In the genomic region with DNA sequence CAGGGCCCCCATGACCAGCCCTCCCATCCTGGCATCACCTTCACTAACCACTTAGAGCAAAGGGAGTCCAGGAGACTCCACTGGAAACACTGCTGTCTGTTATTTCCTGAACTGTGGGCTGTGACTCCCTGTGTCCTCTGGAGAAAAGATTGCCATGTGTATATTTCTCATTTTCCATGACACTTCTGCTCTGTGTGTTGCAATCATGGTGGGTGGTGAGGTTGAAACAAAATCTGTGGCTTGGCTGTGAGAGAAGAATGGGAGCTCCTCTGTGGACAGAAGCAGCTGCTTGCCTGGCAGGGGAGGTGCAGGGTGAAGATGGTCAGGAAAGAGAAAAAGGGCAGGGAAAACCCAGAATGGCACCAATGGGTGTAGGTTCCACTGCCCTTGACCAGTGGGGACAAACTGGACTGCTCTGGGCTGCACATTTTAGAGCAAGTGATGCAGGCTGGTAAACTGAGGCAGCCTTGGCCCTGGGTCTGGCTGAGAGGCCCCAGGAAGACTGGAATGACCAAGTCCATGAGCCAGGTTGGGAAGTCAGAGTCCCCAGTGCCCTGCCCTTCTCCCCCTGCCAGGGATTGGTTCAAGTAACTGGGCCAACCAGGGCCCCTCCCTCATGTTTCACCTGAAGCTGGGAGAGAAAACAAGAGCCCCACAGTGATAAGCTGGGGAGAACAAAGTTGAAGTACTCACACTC, we compare ENCODE assay signal across 18 cellular contexts.
DNase-seq lines count a peak whose midpoint lies in the region; ATAC-seq and TF ChIP-seq lines count a peak whose summit lies in the region.
"Had no signal": no experiment of that assay in that cellular context is flagged by ENCODE, and none has a peak within 500 bp of the region (broad histone marks: within the 10 kb centered on the region; RNA-seq: fewer than 3 reads in every experiment).

No MANE protein-coding gene starts in this region.

- H2BK15ac ChIP-seq in H9 (ENCODE audit: low read depth, low read length): no peak overlapping the region

- H2BK120ac ChIP-seq in H9 (ENCODE audit: low read depth, low read length, poor library complexity, severe bottlenecking): no peak overlapping the region

- H4K5ac ChIP-seq in H9 (ENCODE audit: insufficient read length, low read depth, low read length): no peak overlapping the region

- H3K4me3 Mint-ChIP-seq in H9: no peak overlapping the region
- H3K4me3 Mint-ChIP-seq in stimulated activated naive CD8-positive, alpha-beta T cell treated with anti-CD3 and anti-CD28 coated beads, Interleukin-15, amount 100 ng/mL, for 72 hours: no peak overlapping the region

- H2BK12ac ChIP-seq in H9 (ENCODE audit: insufficient read length, low read depth, low read length): no peak overlapping the region

- peaks cover 13 to 20% of the 10 kb centered on the region in 2 experiments for H3K9me3 Mint-ChIP-seq in H9
- peaks cover 0 to 6% of the 10 kb centered on the region in 2 donors for H3K9me3 Mint-ChIP-seq in stimulated activated naive CD8-positive, alpha-beta T cell treated with anti-CD3 and anti-CD28 coated beads, Interleukin-15, amount 100 ng/mL, for 72 hours

- H3K4ac ChIP-seq in H9 (ENCODE audit: low read depth, low read length): no peak overlapping the region

- H3K4me1 Mint-ChIP-seq in H9: no peaks in the 10 kb centered on the region; a peak in 2 of 4 replicates
- no peaks in the 10 kb centered on the region for H3K4me1 Mint-ChIP-seq in stimulated activated naive CD8-positive, alpha-beta T cell treated with anti-CD3 and anti-CD28 coated beads, Interleukin-15, amount 100 ng/mL, for 72 hours

- no peak overlapping the region for H3K27ac ChIP-seq in H9 (ENCODE audit: insufficient read length, low read depth, low read length)
- H3K27ac ChIP-seq in gastrocnemius medialis: no peak overlapping the region
- no peak overlapping the region for H3K27ac ChIP-seq in hepatocyte
- H3K27ac ChIP-seq: adrenal gland, C4-2B, PC-9, testis had no signal

- no peak overlapping the region for H3K23ac ChIP-seq in H9 (ENCODE audit: insufficient read length, low read depth, low read length)

- no peak overlapping the region for H2BK5ac ChIP-seq in H9 (ENCODE audit: insufficient read length, low read length)

- H3K36me3 ChIP-seq in gastrocnemius medialis (no peaks in the 10 kb centered on the region), hepatocyte (replicated peaks; ENCODE audit: insufficient read depth, low read depth) (no peaks in the 10 kb centered on the region)
- H3K36me3 ChIP-seq: adrenal gland had no signal

- H3K9me3 ChIP-seq in H9 (ENCODE audit: control insufficient read depth, low read depth, low read length) (no peaks in the 10 kb centered on the region), gastrocnemius medialis (no peaks in the 10 kb centered on the region), hepatocyte (ENCODE audit: low read depth) (no peaks in the 10 kb centered on the region)
- H3K9me3 ChIP-seq: adrenal gland, testis had no signal

- H4K91ac ChIP-seq in H9 (ENCODE audit: insufficient read length, low read depth, low read length): no peak overlapping the region

- no peak overlapping the region for H3K9ac ChIP-seq in H9 (ENCODE audit: extremely low read depth, insufficient read length, low read length)

- no peaks in the 10 kb centered on the region for H3K9me2 ChIP-seq in hepatocyte (replicated peaks; ENCODE audit: insufficient read depth)

- H3K56ac ChIP-seq in H9 (ENCODE audit: insufficient read length, low read depth, low read length): no peak overlapping the region

- H3T11ph ChIP-seq in H9 (ENCODE audit: low read length): no peak overlapping the region

- H2AFZ ChIP-seq in H9 (ENCODE audit: low read length) (no peak overlapping the region), hepatocyte (no peak overlapping the region)
- H2AFZ ChIP-seq: PC-9 had no signal

- H3K27me3 ChIP-seq in H9 (ENCODE audit: insufficient read depth, low read length) (no peaks in the 10 kb centered on the region), gastrocnemius medialis (no peaks in the 10 kb centered on the region), hepatocyte (no peaks in the 10 kb centered on the region)
- H3K27me3 ChIP-seq: adrenal gland, testis had no signal

- H3K4me1 ChIP-seq in H9 (ENCODE audit: insufficient read depth, low read length) (no peaks in the 10 kb centered on the region), gastrocnemius medialis (no peaks in the 10 kb centered on the region), hepatocyte (ENCODE audit: insufficient read depth) (no peaks in the 10 kb centered on the region)
- H3K4me1 ChIP-seq: adrenal gland, testis had no signal

- in situ Hi-C loops in gastrocnemius medialis (cut with MboI; ENCODE audit: low sequenced_read_pairs in 4 of 4): no loop called here

- H3K4me2 ChIP-seq in H9 (ENCODE audit: insufficient read depth, insufficient read length, low read length): no peak overlapping the region
- H3K4me2 ChIP-seq in hepatocyte: no peak overlapping the region
- H3K4me2 ChIP-seq: PC-9 had no signal

- H3K23me2 ChIP-seq in H9 (ENCODE audit: insufficient read length, low read depth, low read length, poor library complexity, severe bottlenecking): no peaks in the 10 kb centered on the region

- intact Hi-C loops in gastrocnemius medialis (cut with DNase I; ENCODE audit: low total_unique reads): no loop called here

- peaks cover 8% of the 10 kb centered on the region for H3K27me3 Mint-ChIP-seq in H9 (ENCODE audit: low read depth)
- H3K27me3 Mint-ChIP-seq in stimulated activated naive CD8-positive, alpha-beta T cell treated with anti-CD3 and anti-CD28 coated beads, Interleukin-15, amount 100 ng/mL, for 72 hours: peaks cover 9% of the 10 kb centered on the region

- no peak overlapping the region for H3K4me3 ChIP-seq in fibroblast of pulmonary artery (replicated peaks; ENCODE audit: low read depth, low read length)
- no peak overlapping the region for H3K4me3 ChIP-seq in gastrocnemius medialis
- H3K4me3 ChIP-seq in hepatocyte: no peak overlapping the region
- H3K4me3 ChIP-seq: adrenal gland, PC-9, testis had no signal

- TF ChIP-seq CTCF in H9 (conservative IDR thresholded peaks at IDR 0.05): no peak
- TF ChIP-seq CTCF in fibroblast of pulmonary artery (IDR thresholded peaks at IDR 0.05; ENCODE audit: low read length, missing control alignments): no peak
- TF ChIP-seq CTCF in gastrocnemius medialis (IDR thresholded peaks at IDR 0.05 in 4 of 5, conservative IDR thresholded peaks at IDR 0.05 in 1 of 5): no peak
- TF ChIP-seq CTCF in hepatocyte (IDR thresholded peaks at IDR 0.05; ENCODE audit: poor library complexity): no peak

- peaks cover 2 to 10% (median 4%) of the 10 kb centered on the region in 3 experiments; a peak in 5 of 7 replicates for H3K36me3 Mint-ChIP-seq in H9 (ENCODE audit: insufficient read depth in 1 of 3, low read depth in 3 of 3)

- H4K20me1 ChIP-seq in H9 (ENCODE audit: control insufficient read depth, insufficient read depth, insufficient read length) (no peaks in the 10 kb centered on the region), hepatocyte (ENCODE audit: insufficient read depth, poor library complexity, severe bottlenecking) (no peaks in the 10 kb centered on the region)

- no peak overlapping the region for H4K8ac ChIP-seq in H9 (replicated peaks; ENCODE audit: insufficient read length, low read depth, low read length)

- no peak overlapping the region for H3K18ac ChIP-seq in H9 (ENCODE audit: insufficient read length, low read depth, low read length)

- no peak overlapping the region; the same call in 1 of the 2 replicates for H3K14ac ChIP-seq in H9 (ENCODE audit: insufficient read depth, low read length)

- H3K27ac Mint-ChIP-seq in H9: no peak overlapping the region
- no peak overlapping the region for H3K27ac Mint-ChIP-seq in stimulated activated naive CD8-positive, alpha-beta T cell treated with anti-CD3 and anti-CD28 coated beads, Interleukin-15, amount 100 ng/mL, for 72 hours

- no peak overlapping the region for H2BK20ac ChIP-seq in H9 (ENCODE audit: low read depth, low read length, poor library complexity, severe bottlenecking)

- ATAC-seq in gastrocnemius medialis (peak; percentile 55 to 59), HG02970 (IDR thresholded peaks at IDR 0.05; ENCODE audit: low FRiP score, unreplicated experiment) (no peak)
- ATAC-seq in stimulated activated naive CD8-positive, alpha-beta T cell treated with anti-CD3 and anti-CD28 coated beads, Interleukin-15, amount 100 ng/mL, for 72 hours: no peak

- H2AK5ac ChIP-seq in H9 (ENCODE audit: insufficient read length, low read length): no peak overlapping the region

- H3K79me2 ChIP-seq in H9 (ENCODE audit: insufficient read depth, low read length) (no peaks in the 10 kb centered on the region), hepatocyte (no peaks in the 10 kb centered on the region)

- no peaks in the 10 kb centered on the region for H3K79me1 ChIP-seq in H9 (ENCODE audit: insufficient read depth, low read depth, low read length, poor library complexity, severe bottlenecking)

- no peak for TF ChIP-seq POLR2A in gastrocnemius medialis (IDR thresholded peaks at IDR 0.05)

- peak; percentile 4 for DNase-seq in H9
- DNase-seq in RPMI7951 (ENCODE audit: low read depth): peak; percentile 53
- DNase-seq in fibroblast of pulmonary artery (ENCODE audit: low read depth): peak; percentile 49
- no peak for DNase-seq in gastrocnemius medialis
- DNase-seq in hepatocyte (ENCODE audit: low spot score): no peak
- DNase-seq in stimulated activated naive CD8-positive, alpha-beta T cell treated with anti-CD3 and anti-CD28 coated beads, Interleukin-15, amount 100 ng/mL, for 72 hours: no peak
- DNase-seq: cortex of kidney; DMS53; KG1; NCI-H146; NCI-H446 treated with DMSO at 0.1 percent for 48 hours; PC-9; retina; stimulated activated CD4-positive, alpha-beta T cell treated with anti-CD3 and anti-CD28 coated beads, Interleukin-1b, Interleukin-23, amount 100 ng/mL, for 48 hours; testis had no signal

Comparison
In these comparisons a context has a peak if more than half of its experiments do, and no peak if none do; other contexts are left out.
1. DNase-seq: peak in H9 (single experiment), RPMI7951 (single experiment) and fibroblast of pulmonary artery (single experiment); none in gastrocnemius medialis (0 of 2), hepatocyte (single experiment) and stimulated activated naive CD8-positive, alpha-beta T cell treated with anti-CD3 and anti-CD28 coated beads, Interleukin-15, amount 100 ng/mL, for 72 hours (0 of 2).
2. ATAC-seq: peak in gastrocnemius medialis (2 of 2); none in HG02970 (single experiment) and stimulated activated naive CD8-positive, alpha-beta T cell treated with anti-CD3 and anti-CD28 coated beads, Interleukin-15, amount 100 ng/mL, for 72 hours (single experiment).